ENCODE assay signal across 10 cellular contexts in the genomic region with DNA sequence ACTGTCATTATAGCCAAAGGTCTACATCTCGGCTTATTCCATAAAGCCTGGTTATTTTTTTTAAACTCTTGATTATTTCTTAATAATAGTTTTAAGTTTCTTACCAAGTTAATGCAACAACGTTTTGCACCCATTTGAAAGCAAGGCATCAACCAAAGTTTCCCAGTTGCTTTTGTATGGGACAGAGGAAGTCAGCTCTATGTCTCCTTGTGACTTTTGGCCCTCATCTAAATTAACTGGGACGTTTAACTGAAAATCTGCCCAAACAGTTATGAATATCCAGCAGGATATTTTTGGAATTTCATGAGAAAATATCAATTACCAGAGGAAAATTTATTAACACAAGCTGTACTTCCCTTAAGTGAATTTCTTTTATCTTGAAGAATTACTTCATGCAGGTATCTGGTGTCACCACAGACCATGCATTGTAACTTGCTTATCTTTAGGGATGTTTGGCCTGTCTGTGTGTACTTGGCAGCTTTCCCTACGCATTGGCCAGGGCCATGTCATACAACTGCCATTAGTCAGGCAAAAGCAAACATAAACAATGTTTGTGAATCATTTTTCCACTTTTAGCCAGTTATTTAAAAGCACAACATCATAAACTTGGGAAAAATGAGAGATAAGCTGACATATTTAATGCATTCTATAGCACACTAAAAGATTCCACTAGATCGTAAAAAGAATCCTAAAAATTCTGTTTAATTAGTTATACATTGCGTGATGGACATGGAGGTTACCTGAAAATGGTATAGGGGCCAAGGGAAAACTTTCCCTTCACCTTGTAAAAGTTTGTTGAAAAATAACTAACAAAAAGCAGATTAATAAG.
DNase-seq lines count a peak whose midpoint lies in the region; ATAC-seq and TF ChIP-seq lines count a peak whose summit lies in the region.
"Had no signal": no experiment of that assay in that cellular context is flagged by ENCODE, and none has a peak within 500 bp of the region (broad histone marks: within the 10 kb centered on the region; RNA-seq: fewer than 3 reads in every experiment).

No MANE protein-coding gene starts in this region.

- no peak for TF ChIP-seq CTCF in AG09319 (IDR thresholded peaks at IDR 0.05; ENCODE audit: low read depth, low read length)
- no peak for TF ChIP-seq CTCF in colonic mucosa (IDR thresholded peaks at IDR 0.05)
- TF ChIP-seq CTCF in mucosa of descending colon (IDR thresholded peaks at IDR 0.05), result no peak

- peak; percentile 90 for DNase-seq in AG09319 (ENCODE audit: extremely low read depth, low read depth)
- DNase-seq in M059J (ENCODE audit: low read depth), result peak; percentile 93
- DNase-seq in colonic mucosa, result peak; percentile 79
- peak; percentile 64 to 80 (median 70) for DNase-seq in mucosa of descending colon
- no peak for DNase-seq in NCI-H1048 (lab: John Stamatoyannopoulos, UW)
- no peak for DNase-seq in activated T-cell treated with anti-CD3 and anti-CD28 coated beads, Interleukin-2, amount 50 U/mL, for 48 hours
- DNase-seq in NCI-H526 (lab: John Stamatoyannopoulos, UW), result no peak
- DNase-seq in GM19240 (ENCODE audit: insufficient read length, low spot score), result no peak
- DNase-seq: DMS 273 treated with DMSO at 0.1 percent for 48 hours, midbrain had no signal

- no peak overlapping the region for H3K27ac ChIP-seq in colonic mucosa

- H3K9me3 ChIP-seq in colonic mucosa, result no peaks in the 10 kb centered on the region
- H3K9me3 ChIP-seq in mucosa of descending colon, result no peaks in the 10 kb centered on the region

- no peaks in the 10 kb centered on the region for H3K27me3 ChIP-seq in colonic mucosa

- H3K9ac ChIP-seq in colonic mucosa (ENCODE audit: low read depth in 2 of 2, low read length in 2 of 2), result no peak overlapping the region

- H3K36me3 ChIP-seq in colonic mucosa (no peaks in the 10 kb centered on the region), mucosa of descending colon (ENCODE audit: low read depth) (no peaks in the 10 kb centered on the region)

- peak; percentile 84 for ATAC-seq in mucosa of descending colon

- H3K4me1 ChIP-seq in colonic mucosa (peaks cover 5% of the 10 kb centered on the region), mucosa of descending colon (ENCODE audit: low read depth) (peaks cover 37% of the 10 kb centered on the region)

- intact Hi-C loops in colonic mucosa (cut with DNase I), result no loop called here
- intact Hi-C loops in mucosa of descending colon (cut with DNase I, micrococcal nuclease), result no loop called here

- H3K4me3 ChIP-seq in colonic mucosa (no peak overlapping the region), mucosa of descending colon (no peak overlapping the region)

Comparison
In these comparisons a context has a peak if more than half of its experiments do, and no peak if none do; other contexts are left out.
1. DNase-seq: peak in AG09319 (single experiment), M059J (single experiment), colonic mucosa (single experiment) and mucosa of descending colon (3 of 3); none in NCI-H1048 (single experiment), activated T-cell treated with anti-CD3 and anti-CD28 coated beads, Interleukin-2, amount 50 U/mL, for 48 hours (0 of 2), NCI-H526 (0 of 2) and GM19240 (single experiment).